ENCODE assay signal across 25 cellular contexts in the genomic region with DNA sequence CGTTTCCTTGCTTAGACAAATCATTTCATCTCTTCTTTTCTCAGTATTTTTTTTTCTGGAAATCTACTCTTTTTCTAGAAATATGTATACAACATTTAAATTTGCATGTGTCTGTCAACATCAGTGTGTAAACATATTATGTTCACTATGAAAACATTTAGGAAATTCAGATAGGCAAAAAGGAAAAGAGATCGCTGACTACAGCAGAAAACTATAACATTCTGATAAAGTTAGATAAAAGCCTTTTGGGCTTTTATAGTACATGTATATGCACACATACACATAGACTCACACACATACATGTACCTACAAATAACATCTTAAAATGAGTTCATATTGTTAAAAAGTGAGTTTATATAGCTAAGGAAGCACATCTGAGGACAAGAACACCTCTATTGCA.
DNase-seq lines count a peak whose midpoint lies in the region; ATAC-seq, FAIRE-seq and TF ChIP-seq lines count a peak whose summit lies in the region.
"Had no signal": no experiment of that assay in that cellular context is flagged by ENCODE, and none has a peak within 500 bp of the region (broad histone marks: within the 10 kb centered on the region; RNA-seq: fewer than 3 reads in every experiment).

No MANE protein-coding gene starts in this region.

- no peak for TF ChIP-seq EP300 in A549 (IDR thresholded peaks at IDR 0.05)

- TF ChIP-seq CTCF in A549 (IDR thresholded peaks at IDR 0.05) (no peak), neutrophil (IDR thresholded peaks at IDR 0.05) (no peak), psoas muscle (IDR thresholded peaks at IDR 0.05) (no peak)

- no peak for TF ChIP-seq RAD21 in A549 (conservative IDR thresholded peaks at IDR 0.05 in 1 of 2, IDR thresholded peaks at IDR 0.05 in 1 of 2)

- no peak overlapping the region for H3K4me2 ChIP-seq in A549

- POLR2A ChIA-PET in A549 (lab: Yijun Ruan, JAX): no interaction called here
- POLR2A ChIA-PET in HEK293T (lab: Yijun Ruan, JAX): no interaction called here

- DNase-seq in A549 (ENCODE audit: low read depth in 1 of 2, low spot score in 1 of 2): no peak
- DNase-seq in HTR-8/SVneo (ENCODE audit: insufficient read length, low spot score): no peak
- DNase-seq in putamen (ENCODE audit: low spot score): no peak
- no peak for DNase-seq in psoas muscle
- no peak for DNase-seq in HEK293T (ENCODE audit: extremely low spot score)
- DNase-seq in NCI-H2196 treated with DMSO at 0.1 percent for 48 hours (lab: John Stamatoyannopoulos, UW; ENCODE audit: unreplicated experiment): no peak
- DNase-seq: activated CD4-positive, alpha-beta memory T cell treated with anti-CD3 and anti-CD28 coated beads, Interleukin-2, amount 10 ng/mL, durations not matched to agents 7 days and 5 days; activated CD4-positive, CD25-positive, alpha-beta regulatory T cell treated with anti-CD3 and anti-CD28 coated beads, Interleukin-2, amount 50 U/mL, for 72 hours; activated CD8-positive, alpha-beta memory T cell treated with anti-CD3 and anti-CD28 coated beads, Interleukin-2, amount 50 U/mL, for 48 hours; caudate nucleus; H7; MM.1S; naive thymus-derived CD4-positive, alpha-beta T cell; NCI-H2029; NCI-H774; pancreas; stimulated activated CD4-positive, alpha-beta T cell treated with anti-CD3 and anti-CD28 coated beads, Interleukin-15, amount 100 ng/mL, for 24 hours; stimulated activated naive CD8-positive, alpha-beta T cell treated with anti-CD3 and anti-CD28 coated beads, Interleukin-15, Interleukin-2, amounts not matched to agents 100 U/mL and 50 U/mL, for 24 hours had no signal

- H3K4me3 ChIP-seq in A549: no peak overlapping the region
- H3K4me3 ChIP-seq in neutrophil (ENCODE audit: low read depth in 1 of 2, low read length in 1 of 2): peak overlapping the region in 1 of 2 experiments; percentile 20
- no peak overlapping the region for H3K4me3 ChIP-seq in psoas muscle
- H3K4me3 ChIP-seq: ascending aorta, gastroesophageal sphincter, pancreas had no signal

- peak; percentile 49 for FAIRE-seq in A549 (lab: Jason Lieb, UNC)
- peak; percentile 72 for FAIRE-seq in HTR-8/SVneo (lab: Jason Lieb, UNC)
- peak; percentile 14 for FAIRE-seq in colon (lab: Jason Lieb, UNC)
- FAIRE-seq: endometrium had no signal

- H3K4me1 ChIP-seq in A549 (peaks cover 29% of the 10 kb centered on the region), neutrophil (ENCODE audit: control insufficient read depth in 1 of 2, insufficient read depth in 1 of 2, low read depth in 1 of 2, low read length in 1 of 2) (peaks cover 38 to 41% of the 10 kb centered on the region in 2 experiments), psoas muscle (no peaks in the 10 kb centered on the region)

- intact Hi-C loops in psoas muscle (cut with DNase I): no loop called here

- WGBS in A549 (ENCODE audit: missing lambda C conversion rate): 99% methylated on average over 2 of the region's 2 CpGs
- WGBS in psoas muscle, 3 donors: 85 to 93% (median 86%) methylated on average over 2 of the region's 2 CpGs

- CTCF ChIA-PET in A549 (lab: Yijun Ruan, JAX): no interaction called here
- CTCF ChIA-PET in HEK293T (lab: Yijun Ruan, JAX): interaction anchor here (0.7 kb wide), 2 partner anchors 79 to 829 kb away, joined by 3 to 5 read pairs; no protein-coding TSS in a partner anchor

- no peaks in the 10 kb centered on the region for H3K36me3 ChIP-seq in neutrophil
- no peaks in the 10 kb centered on the region for H3K36me3 ChIP-seq in psoas muscle (ENCODE audit: insufficient read depth in 1 of 2, low read depth in 1 of 2)
- H3K36me3 ChIP-seq: ascending aorta, gastroesophageal sphincter, pancreas had no signal

- H3K27me3 ChIP-seq in neutrophil: no peaks in the 10 kb centered on the region
- no peaks in the 10 kb centered on the region for H3K27me3 ChIP-seq in psoas muscle (ENCODE audit: insufficient read depth in 3 of 3, low read length in 2 of 3)
- H3K27me3 ChIP-seq: ascending aorta, gastroesophageal sphincter, pancreas had no signal

- TF ChIP-seq POLR2A in A549 (IDR thresholded peaks at IDR 0.05; ENCODE audit: low read length): no peak

- ATAC-seq in A549: no peak
- ATAC-seq in psoas muscle: no peak
- ATAC-seq: activated T-helper 17 cell treated with anti-CD3 and anti-CD28 coated beads, Interleukin-2, amount 50 U/mL, for 72 hours; gastroesophageal sphincter; sciatic nerve; stimulated activated naive CD8-positive, alpha-beta T cell treated with anti-CD3 and anti-CD28 coated beads, Interleukin-15, Interleukin-2, amounts not matched to agents 100 U/mL and 50 U/mL, for 24 hours had no signal

- peak overlapping the region in 1 of 2 experiments; percentile 11; a peak in 1 of 6 replicates for H3K27ac ChIP-seq in A549
- peak overlapping the region; percentile 80 for H3K27ac ChIP-seq in neutrophil
- H3K27ac ChIP-seq in psoas muscle: no peak overlapping the region
- H3K27ac ChIP-seq: ascending aorta had no signal

- H3K9me3 ChIP-seq in A549: no peaks in the 10 kb centered on the region
- H3K9me3 ChIP-seq in neutrophil: no peaks in the 10 kb centered on the region
- H3K9me3 ChIP-seq in psoas muscle: no peaks in the 10 kb centered on the region
- H3K9me3 ChIP-seq: ascending aorta, gastroesophageal sphincter, pancreas had no signal

TF ChIP-seq in A549, 52 proteins besides CTCF, POLR2A, EP300 and RAD21:
- TF ChIP-seq MAFK (IDR thresholded peaks at IDR 0.05; ENCODE audit: partially characterized antibody): peak; percentile 60
- no peak for TF ChIP-seq HOXB13 (CRISPR knock-in tag; IDR thresholded peaks at IDR 0.05; ENCODE audit: low read depth)
- no peak for TF ChIP-seq RNF2 (IDR thresholded peaks at IDR 0.05; ENCODE audit: borderline replicate concordance, low read depth)
- no peak for TF ChIP-seq MYC (IDR thresholded peaks at IDR 0.05; ENCODE audit: borderline replicate concordance, low read length)

TF ChIP-seq in HEK293T, 16 proteins besides CTCF, POLR2A, EP300 and RAD21:
- TF ChIP-seq BHLHE40 (IDR thresholded peaks at IDR 0.05; ENCODE audit: borderline replicate concordance) (no peak), HDGF (IDR thresholded peaks at IDR 0.05; ENCODE audit: borderline replicate concordance) (no peak), FOXK2 (IDR thresholded peaks at IDR 0.05) (no peak), FOXM1 (IDR thresholded peaks at IDR 0.05; ENCODE audit: borderline replicate concordance) (no peak), CTBP1 (IDR thresholded peaks at IDR 0.05; ENCODE audit: borderline replicate concordance) (no peak), NFRKB (IDR thresholded peaks at IDR 0.05) (no peak), ELF4 (IDR thresholded peaks at IDR 0.05) (no peak), ZNF384 (IDR thresholded peaks at IDR 0.05) (no peak), LEF1 (IDR thresholded peaks at IDR 0.05; ENCODE audit: borderline replicate concordance) (no peak), SP1 (IDR thresholded peaks at IDR 0.05) (no peak), TARDBP (IDR thresholded peaks at IDR 0.05) (no peak), FOXA1 (IDR thresholded peaks at IDR 0.05) (no peak), ARNT (IDR thresholded peaks at IDR 0.05) (no peak), SUZ12 (IDR thresholded peaks at IDR 0.05) (no peak), L3MBTL2 (conservative IDR thresholded peaks at IDR 0.05) (no peak)
- TF ChIP-seq, protein P1, sequence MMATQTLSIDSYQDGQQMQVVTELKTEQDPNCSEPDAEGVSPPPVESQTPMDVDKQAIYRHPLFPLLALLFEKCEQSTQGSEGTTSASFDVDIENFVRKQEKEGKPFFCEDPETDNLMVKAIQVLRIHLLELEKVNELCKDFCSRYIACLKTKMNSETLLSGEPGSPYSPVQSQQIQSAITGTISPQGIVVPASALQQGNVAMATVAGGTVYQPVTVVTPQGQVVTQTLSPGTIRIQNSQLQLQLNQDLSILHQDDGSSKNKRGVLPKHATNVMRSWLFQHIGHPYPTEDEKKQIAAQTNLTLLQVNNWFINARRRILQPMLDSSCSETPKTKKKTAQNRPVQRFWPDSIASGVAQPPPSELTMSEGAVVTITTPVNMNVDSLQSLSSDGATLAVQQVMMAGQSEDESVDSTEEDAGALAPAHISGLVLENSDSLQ (IDR thresholded peaks at IDR 0.05): no peak
